27 cellular contexts compared by ENCODE assay signal in genomic region chr5:175866377-175866907, GRCh38. TPM values are rescaled to one million over a fixed set of nuclear protein-coding genes. Genes with fewer than 3 reads are reported as not detected.
A peak's percentile ranks its signal among the peaks of the same experiment; 100 is the strongest.
DNase-seq lines count a peak whose midpoint lies in the region; ATAC-seq, FAIRE-seq and TF ChIP-seq lines count a peak whose summit lies in the region.
"Had no signal": no experiment of that assay in that cellular context is flagged by ENCODE, and none has a peak within 500 bp of the region (broad histone marks: within the 10 kb centered on the region; RNA-seq: fewer than 3 reads in every experiment).

No MANE protein-coding gene starts in this region.

- DNase-seq in A549 (ENCODE audit: low read depth in 1 of 2, low spot score in 1 of 2) (peak; percentile 62 to 71), H9 (peak; percentile 49), WTC11 (ENCODE audit: low spot score) (no peak), iPS-NIHi11 (ENCODE audit: low spot score) (peak; percentile 67), NCI-H748 (lab: John Stamatoyannopoulos, UW; ENCODE audit: unreplicated experiment) (no peak), NCI-H82 (lab: John Stamatoyannopoulos, UW) (no peak)
- DNase-seq: CD4-positive, CD25-positive, alpha-beta regulatory T cell; DMS79 treated with DMSO at 0.1 percent for 48 hours; GF-D8; HCEC 1CT; NCI-H1048; NCI-H1417 treated with DMSO at 0.1 percent for 48 hours; NCI-H1694 treated with DMSO at 0.1 percent for 48 hours; NCI-H2081; NCI-H2171; NCI-H345; NCI-H510A treated with DMSO at 0.1 percent for 48 hours; PC-9; Right ventricle myocardium superior had no signal

- H3K9me3 Mint-ChIP-seq in H9 (no peaks in the 10 kb centered on the region), WTC11 (no peaks in the 10 kb centered on the region)

- H2BK15ac ChIP-seq in H9 (ENCODE audit: low read depth, low read length), result no peak overlapping the region

- 10% methylated on average over 3 of the region's 3 CpGs for WGBS in A549 (ENCODE audit: missing lambda C conversion rate)
- no CpG with 5 or more reads among the region's 3 CpGs for WGBS in H9 (ENCODE audit: extremely low coverage, insufficient read length, low lambda C conversion rate)

- POLR2A ChIA-PET in A549 (lab: Yijun Ruan, JAX), result no interaction called here
- POLR2A ChIA-PET in WTC11 (lab: Charles Lee), result no interaction called here

- no peak overlapping the region for H2BK120ac ChIP-seq in H9 (ENCODE audit: low read depth, low read length, poor library complexity, severe bottlenecking)

- no peak overlapping the region; the same call in 2 of the 3 replicates for H3K4me3 ChIP-seq in A549
- H3K4me3 ChIP-seq: BLaER1, PC-9, SJSA1 had no signal

- no peak overlapping the region for H3K18ac ChIP-seq in H9 (ENCODE audit: insufficient read length, low read depth, low read length)

- TF ChIP-seq CTCF in A549 (IDR thresholded peaks at IDR 0.05), result no peak
- no peak for TF ChIP-seq CTCF in H9 (conservative IDR thresholded peaks at IDR 0.05)
- no peak for TF ChIP-seq CTCF in WTC11 (IDR thresholded peaks at IDR 0.05)

- H2AK5ac ChIP-seq in H9 (ENCODE audit: insufficient read length, low read length), result no peak overlapping the region

- H3K4me3 Mint-ChIP-seq in H9 (peak overlapping the region in 1 of 2 experiments; percentile 1; a peak in 2 of 5 replicates), WTC11 (no peak overlapping the region)
- H3K4me3 Mint-ChIP-seq: CD4-positive, CD25-positive, alpha-beta regulatory T cell had no signal

- H3K4ac ChIP-seq in H9 (ENCODE audit: low read depth, low read length), result no peak overlapping the region

- TF ChIP-seq POLR2A in A549 (IDR thresholded peaks at IDR 0.05; ENCODE audit: low read length), result no peak

- no peak overlapping the region for H2BK20ac ChIP-seq in H9 (ENCODE audit: low read depth, low read length, poor library complexity, severe bottlenecking)

- H3K14ac ChIP-seq in H9 (ENCODE audit: insufficient read depth, low read length), result no peak overlapping the region

- H4K91ac ChIP-seq in H9 (ENCODE audit: insufficient read length, low read depth, low read length), result no peak overlapping the region

- H2BK12ac ChIP-seq in H9 (ENCODE audit: insufficient read length, low read depth, low read length), result no peak overlapping the region

- ATAC-seq in A549, result peak in 1 of 2 experiments; percentile 11; a peak in 3 of 6 replicates
- ATAC-seq in WTC11, result peak; percentile 65
- no peak for ATAC-seq in SK-N-SH treated with all-trans-retinoic acid at 6 μM for 48 hours

- no peak overlapping the region for H2AFZ ChIP-seq in H9 (ENCODE audit: low read length)
- H2AFZ ChIP-seq: PC-9 had no signal

- no peaks in the 10 kb centered on the region for H3K79me2 ChIP-seq in H9 (ENCODE audit: insufficient read depth, low read length)

- H3K27me3 ChIP-seq in H9 (ENCODE audit: insufficient read depth, low read length), result no peaks in the 10 kb centered on the region; the same call in 1 of the 2 replicates

- H3K9me3 ChIP-seq in A549, result no peaks in the 10 kb centered on the region
- no peaks in the 10 kb centered on the region for H3K9me3 ChIP-seq in H9 (ENCODE audit: control insufficient read depth, low read depth, low read length)
- H3K9me3 ChIP-seq: BLaER1, SJSA1 had no signal

- H3K36me3 Mint-ChIP-seq in H9 (ENCODE audit: insufficient read depth in 1 of 3, low read depth in 3 of 3), result no peaks in the 10 kb centered on the region
- no peaks in the 10 kb centered on the region for H3K36me3 Mint-ChIP-seq in WTC11
- H3K36me3 Mint-ChIP-seq: CD4-positive, CD25-positive, alpha-beta regulatory T cell had no signal

- TF ChIP-seq EP300 in A549 (IDR thresholded peaks at IDR 0.05), result no peak

- no peaks in the 10 kb centered on the region for H3K79me1 ChIP-seq in H9 (ENCODE audit: insufficient read depth, low read depth, low read length, poor library complexity, severe bottlenecking)

- no peak overlapping the region for H4K8ac ChIP-seq in H9 (replicated peaks; ENCODE audit: insufficient read length, low read depth, low read length)

- peak overlapping the region; percentile 78 for H3K4me2 ChIP-seq in A549
- H3K4me2 ChIP-seq in H9 (ENCODE audit: insufficient read depth, insufficient read length, low read length), result no peak overlapping the region
- H3K4me2 ChIP-seq: BLaER1, PC-9 had no signal

- no peak overlapping the region for H3K27ac Mint-ChIP-seq in H9
- no peak overlapping the region for H3K27ac Mint-ChIP-seq in WTC11
- H3K27ac Mint-ChIP-seq: CD4-positive, CD25-positive, alpha-beta regulatory T cell had no signal

- peaks cover 57% of the 10 kb centered on the region for H3K27me3 Mint-ChIP-seq in H9 (ENCODE audit: low read depth)
- H3K27me3 Mint-ChIP-seq in WTC11 (ENCODE audit: low read depth), result peaks cover 15% of the 10 kb centered on the region

- FAIRE-seq in A549 (lab: Jason Lieb, UNC), result no peak
- FAIRE-seq: GM12891 had no signal

- no peak overlapping the region for H3K23ac ChIP-seq in H9 (ENCODE audit: insufficient read length, low read depth, low read length)

- no peak overlapping the region for H3T11ph ChIP-seq in H9 (ENCODE audit: low read length)

- CTCF ChIA-PET in A549 (lab: Yijun Ruan, JAX) (interaction anchor here (1.0 to 13.6 kb wide), 10 partner anchors 8 to 135 kb away, joined by 3 to 232 read pairs (median 4); no protein-coding TSS in a partner anchor), WTC11 (lab: Charles Lee) (interaction anchor here (1.2 to 9.9 kb wide), 5 partner anchors 10 to 332 kb away, joined by 3 to 140 read pairs (median 4); no protein-coding TSS in a partner anchor)

- TF ChIP-seq RAD21 in A549 (conservative IDR thresholded peaks at IDR 0.05 in 1 of 2, IDR thresholded peaks at IDR 0.05 in 1 of 2), result no peak

- H3K4me1 Mint-ChIP-seq in H9 (peaks cover 27 to 29% of the 10 kb centered on the region in 2 experiments), WTC11 (peaks cover 36% of the 10 kb centered on the region)

- H3K9ac ChIP-seq in H9 (ENCODE audit: extremely low read depth, insufficient read length, low read length), result no peak overlapping the region
- H3K9ac ChIP-seq: BLaER1 had no signal

- no peak overlapping the region for H4K5ac ChIP-seq in H9 (ENCODE audit: insufficient read length, low read depth, low read length)

- H4K20me1 ChIP-seq in H9 (ENCODE audit: control insufficient read depth, insufficient read depth, insufficient read length), result no peaks in the 10 kb centered on the region

- no peak overlapping the region for H2BK5ac ChIP-seq in H9 (ENCODE audit: insufficient read length, low read length)

- H3K4me1 ChIP-seq in A549 (peaks cover 90% of the 10 kb centered on the region), H9 (ENCODE audit: insufficient read depth, low read length) (peaks cover 5% of the 10 kb centered on the region; the same call in 1 of the 2 replicates)

- no peaks in the 10 kb centered on the region for H3K23me2 ChIP-seq in H9 (ENCODE audit: insufficient read length, low read depth, low read length, poor library complexity, severe bottlenecking)

- H3K56ac ChIP-seq in H9 (ENCODE audit: insufficient read length, low read depth, low read length), result no peak overlapping the region

- H3K27ac ChIP-seq in A549, result peak overlapping the region; percentile 97 to 99
- H3K27ac ChIP-seq in H9 (ENCODE audit: insufficient read length, low read depth, low read length), result no peak overlapping the region
- H3K27ac ChIP-seq: BLaER1, HL-60, PC-9, SJSA1 had no signal

TF ChIP-seq in A549, 52 proteins besides CTCF, POLR2A, EP300 and RAD21:
- TF ChIP-seq MAX (IDR thresholded peaks at IDR 0.05) (0 out of 2 replicates have a peak, but pooled peaks have one; percentile 18), RNF2 (IDR thresholded peaks at IDR 0.05; ENCODE audit: borderline replicate concordance, low read depth) (no peak), FOSL2 (IDR thresholded peaks at IDR 0.05) (0 out of 2 replicates have a peak, but pooled peaks have one; percentile 14), FOSL2 (CRISPR knock-in tag; IDR thresholded peaks at IDR 0.05) (peak; percentile 52)

TF ChIP-seq in WTC11, 78 proteins besides CTCF, POLR2A, EP300 and RAD21 (continues in another document):
- TF ChIP-seq CREM (CRISPR knock-in tag; IDR thresholded peaks at IDR 0.05), result no peak
- no peak for TF ChIP-seq OVOL2 (CRISPR knock-in tag; IDR thresholded peaks at IDR 0.05; ENCODE audit: borderline replicate concordance)
- TF ChIP-seq CBFB (CRISPR knock-in tag; IDR thresholded peaks at IDR 0.05; ENCODE audit: low read depth), result no peak

TF ChIP-seq in SK-N-SH treated with all-trans-retinoic acid at 6 μM for 48 hours, 23 proteins besides CTCF, POLR2A, EP300 and RAD21:
- no peak for TF ChIP-seq TSHZ2 (CRISPR knock-in tag; IDR thresholded peaks at IDR 0.05)

RNA-seq across cellular contexts. Expression of gene CPLX2, which starts 4.9 kb away (rescaled TPM):
- polyA plus RNA-seq in A549 (2011; rRNA removed), result 365 and 415 TPM in 2 replicates
- polyA plus RNA-seq in A549 (2012; cell fraction: cytosol; rRNA removed), result 262 and 269 TPM in 2 replicates
- polyA plus RNA-seq in A549 (2012; cell fraction: nucleus; rRNA removed), result 257 and 259 TPM in 2 replicates
- 360 to 395 TPM (median 360 TPM) in 3 replicates for polyA plus RNA-seq in A549 (2017; fragmentation: RNase III; extraction: RNeasy Plus Mini Kit Qiagen cat#74134 plus additional on column Dnase treatment)
- polyA minus RNA-seq in A549 (2011; rRNA and poly(A)+ RNA removed), result 372 and 391 TPM in 2 replicates
- 1.2 and 1.9 TPM in 2 replicates for total RNA-seq in H9 (2021)
- total RNA-seq in WTC11 (2021), result 0.92 to 3.0 TPM (median 1.3 TPM) in 3 replicates
- total RNA-seq: A172; CD4-positive, CD25-positive, alpha-beta regulatory T cell; PC-9; Right ventricle myocardium superior; RPMI7951; SJSA1; T-helper 1 cell treated with Interleukin-12 subunit alpha and Interleukin-12 subunit beta and Interleukin-4 antibody, amounts not matched to agents 30 ng/mL and 1 ng/mL, for 36 hours had no signal

Comparison
In these comparisons a context has a peak if more than half of its experiments do, and no peak if none do; other contexts are left out.
1. DNase-seq: peak in A549 (2 of 2), H9 (single experiment) and iPS-NIHi11 (single experiment); none in WTC11 (single experiment), NCI-H748 (single experiment) and NCI-H82 (single experiment).
2. Of the 8 proteins assayed by ChIP-seq in both WTC11 and A549: peak only in WTC11: none; only in A549: MAX; in both: none; in neither: 7.